ENCODE assay signal across 11 cellular contexts in genomic region chr19:38318595-38319142, GRCh38. TPM values are rescaled to one million over a fixed set of nuclear protein-coding genes. Genes with fewer than 3 reads are reported as not detected.
DNase-seq lines count a peak whose midpoint lies in the region; ATAC-seq and TF ChIP-seq lines count a peak whose summit lies in the region.
"Had no signal": no experiment of that assay in that cellular context is flagged by ENCODE, and none has a peak within 500 bp of the region (broad histone marks: within the 10 kb centered on the region; RNA-seq: fewer than 3 reads in every experiment).

No MANE protein-coding gene starts in this region.

- H3K9ac ChIP-seq in skeletal muscle satellite cell (ENCODE audit: low read depth, low read length) = no peak overlapping the region

- no peak overlapping the region for H3K27ac Mint-ChIP-seq in T-helper 17 cell

- H3K4me3 ChIP-seq in fibroblast of the aortic adventitia (ENCODE audit: low read depth, low read length) = no peak overlapping the region
- no peak overlapping the region for H3K4me3 ChIP-seq in skeletal muscle satellite cell (ENCODE audit: low read length)
- no peak overlapping the region for H3K4me3 ChIP-seq in HAP-1

- no peaks in the 10 kb centered on the region for H3K9me3 ChIP-seq in T-helper 17 cell (ENCODE audit: control insufficient read depth, low read length, poor library complexity, severe bottlenecking)
- H3K9me3 ChIP-seq in skeletal muscle satellite cell (replicated peaks; ENCODE audit: low read length) = no peaks in the 10 kb centered on the region
- H3K9me3 ChIP-seq in HAP-1 = no peaks in the 10 kb centered on the region
- H3K9me3 ChIP-seq: A549 had no signal

- DNase-seq in NCI-H1694 treated with DMSO at 0.1 percent for 48 hours (lab: John Stamatoyannopoulos, UW) = peak; percentile 15
- DNase-seq in NCI-H1694 (lab: John Stamatoyannopoulos, UW) = no peak
- no peak for DNase-seq in T-helper 17 cell
- DNase-seq in fibroblast of the aortic adventitia (ENCODE audit: low read depth) = peak; percentile 33
- DNase-seq in NCI-H748 treated with DMSO at 0.1 percent for 48 hours (lab: John Stamatoyannopoulos, UW) = no peak
- no peak for DNase-seq in HAP-1 (ENCODE audit: low spot score in 2 of 2)
- DNase-seq: NCI-H146, SHP77 treated with DMSO at 0.1 percent for 48 hours had no signal

- H3K27me3 ChIP-seq in skeletal muscle satellite cell (ENCODE audit: control insufficient read depth, insufficient read depth, low read length) = no peaks in the 10 kb centered on the region
- no peaks in the 10 kb centered on the region for H3K27me3 ChIP-seq in HAP-1 (ENCODE audit: low read depth)

- no peak for TF ChIP-seq CTCF in fibroblast of the aortic adventitia (IDR thresholded peaks at IDR 0.05; ENCODE audit: insufficient read depth, low read length)

- in situ Hi-C loops in HAP-1 (cut with MboI; ENCODE audit: low sequenced_read_pairs) = no loop called here

- no peaks in the 10 kb centered on the region for H3K27me3 Mint-ChIP-seq in T-helper 17 cell

- ATAC-seq in T-helper 17 cell (no peak), GM21528 (IDR thresholded peaks at IDR 0.05; ENCODE audit: low FRiP score, unreplicated experiment) (no peak)
- ATAC-seq: A549 had no signal

- peak overlapping the region; percentile 92 for H3K4me3 Mint-ChIP-seq in T-helper 17 cell

- peaks cover 50% of the 10 kb centered on the region for H3K4me1 Mint-ChIP-seq in T-helper 17 cell

- H3K4me1 ChIP-seq in skeletal muscle satellite cell (ENCODE audit: control insufficient read depth, insufficient read depth, low read length) (peaks cover 31% of the 10 kb centered on the region), HAP-1 (peaks cover 19% of the 10 kb centered on the region)

- H3K36me3 Mint-ChIP-seq in T-helper 17 cell (ENCODE audit: low read depth) = no peaks in the 10 kb centered on the region

- H3K36me3 ChIP-seq in skeletal muscle satellite cell (ENCODE audit: insufficient read depth, low read length) (no peaks in the 10 kb centered on the region), HAP-1 (replicated peaks) (no peaks in the 10 kb centered on the region; the same call in 1 of the 2 replicates)

- peak overlapping the region; percentile 94 for H3K4me2 ChIP-seq in skeletal muscle satellite cell (ENCODE audit: low read length)

RNA-seq across cellular contexts. Expression of gene KCNK6, which starts 1.0 kb away (rescaled TPM):
- total RNA-seq in T-helper 17 cell (10 to 100 TPM in 1 of 2 donors, 1 to 10 TPM in 1; 6.5 to 10.8 TPM), fibroblast of the aortic adventitia (ENCODE audit: low replicate concordance) (3.6 and 3.7 TPM in 2 replicates)
- 1.8 and 3.1 TPM in 2 replicates for total RNA-seq in skeletal muscle satellite cell (2012; rRNA removed)

RNA-seq across cellular contexts. Expression of gene YIF1B, which starts 2.9 kb away (rescaled TPM):
- total RNA-seq in T-helper 17 cell = 10 to 100 TPM; 31.1 to 39.4 TPM
- 13.1 and 59.8 TPM in 2 replicates for total RNA-seq in fibroblast of the aortic adventitia (ENCODE audit: low replicate concordance)
- total RNA-seq in skeletal muscle satellite cell (2012; rRNA removed) = 88.2 and 101 TPM in 2 replicates

RNA-seq across cellular contexts. Expression of gene C19orf33, which starts 14.6 kb away (rescaled TPM):
- total RNA-seq in T-helper 17 cell = 10 to 100 TPM in 1 of 2 donors, under 1 TPM in 1; 0.94 to 11.8 TPM
- 0.45 and 1.7 TPM in 2 replicates for total RNA-seq in fibroblast of the aortic adventitia (ENCODE audit: low replicate concordance)
- not detected in 2 replicates for total RNA-seq in skeletal muscle satellite cell (2012; rRNA removed)

RNA-seq across cellular contexts. Expression of gene CATSPERG, which starts 17.0 kb away (rescaled TPM):
- total RNA-seq in T-helper 17 cell (10 to 100 TPM in 1 of 2 donors, 1 to 10 TPM in 1; 9.1 to 13.3 TPM), fibroblast of the aortic adventitia (ENCODE audit: low replicate concordance) (0.98 and 1.4 TPM in 2 replicates)
- total RNA-seq in skeletal muscle satellite cell (2012; rRNA removed) = 0.22 TPM in 1 of 2 replicates, not detected in the other

RNA-seq across cellular contexts. Expression of gene SPINT2, which starts 54.3 kb away (rescaled TPM):
- total RNA-seq in T-helper 17 cell (10 to 100 TPM; 32.2 to 49.1 TPM), fibroblast of the aortic adventitia (ENCODE audit: low replicate concordance) (1.3 and 13.5 TPM in 2 replicates)
- total RNA-seq in skeletal muscle satellite cell (2012; rRNA removed) = under 0.01 TPM in 1 of 2 replicates, not detected in the other

Comparison
In these comparisons a context has a peak if more than half of its experiments do, and no peak if none do; other contexts are left out.
1. DNase-seq: peak in NCI-H1694 treated with DMSO at 0.1 percent for 48 hours (single experiment) and fibroblast of the aortic adventitia (single experiment); none in NCI-H1694 (single experiment), T-helper 17 cell (0 of 3), NCI-H748 treated with DMSO at 0.1 percent for 48 hours (single experiment) and HAP-1 (0 of 2).